15 cellular contexts compared by ENCODE assay signal in the genomic region with DNA sequence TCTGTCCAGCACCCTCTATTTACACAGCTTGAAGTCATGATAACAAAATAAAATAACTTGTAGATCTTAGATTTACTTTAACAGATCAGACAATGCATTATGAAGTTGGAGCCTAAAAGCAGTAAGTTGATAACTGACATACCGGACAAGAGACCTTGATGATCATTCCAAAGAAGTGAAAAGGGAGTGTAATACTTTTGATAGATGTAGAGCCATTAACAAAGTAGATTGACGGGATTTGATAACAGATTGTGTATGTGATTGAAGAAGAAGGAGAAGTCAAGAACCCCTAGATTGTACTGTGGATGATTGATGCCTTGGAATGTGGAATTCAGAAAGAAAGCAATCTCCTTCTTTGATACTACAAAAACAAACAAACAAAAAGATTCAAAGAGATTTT.
A peak's percentile ranks its signal among the peaks of the same experiment; 100 is the strongest.
DNase-seq lines count a peak whose midpoint lies in the region; ATAC-seq, FAIRE-seq and TF ChIP-seq lines count a peak whose summit lies in the region.
"Had no signal": no experiment of that assay in that cellular context is flagged by ENCODE, and none has a peak within 500 bp of the region (broad histone marks: within the 10 kb centered on the region; RNA-seq: fewer than 3 reads in every experiment).

No MANE protein-coding gene starts in this region.

- intact Hi-C loops in Calu3 (cut with micrococcal nuclease; ENCODE audit: unreplicated experiment), result loop anchor here (10.0 kb wide), 1 partner anchor 395 kb away; no protein-coding TSS in a partner anchor

- no peaks in the 10 kb centered on the region for H3K9me3 ChIP-seq in astrocyte (ENCODE audit: insufficient read depth, low read depth, low read length)
- H3K9me3 ChIP-seq: BLaER1 treated with 17β-estradiol and CSF1 and Interleukin-3, amounts not matched to agents 10 nM and 100 nM had no signal

- H3K4me3 Mint-ChIP-seq in Calu3 (ENCODE audit: low read depth, unreplicated experiment) (no peak overlapping the region), astrocyte (ENCODE audit: unreplicated experiment) (no peak overlapping the region)
- no peak overlapping the region for H3K4me3 Mint-ChIP-seq in stimulated activated naive CD8-positive, alpha-beta T cell treated with anti-CD3 and anti-CD28 coated beads, Interleukin-15, amount 100 ng/mL, for 72 hours
- H3K4me3 Mint-ChIP-seq: CD4-positive, CD25-positive, alpha-beta regulatory T cell; H9 had no signal

- TF ChIP-seq CTCF in Calu3 (IDR thresholded peaks at IDR 0.05; ENCODE audit: unreplicated experiment) (no peak), astrocyte (IDR thresholded peaks at IDR 0.05; ENCODE audit: insufficient read depth, low read depth, low read length) (no peak)

- no peaks in the 10 kb centered on the region for H4K20me1 ChIP-seq in astrocyte (ENCODE audit: insufficient read depth, low read length)
- H4K20me1 ChIP-seq: BLaER1 treated with 17β-estradiol and CSF1 and Interleukin-3, amounts not matched to agents 10 nM and 100 nM had no signal

- no peak for FAIRE-seq in astrocyte (lab: Jason Lieb, UNC)
- FAIRE-seq: GM12892, K562 had no signal

- H3K4me3 ChIP-seq in astrocyte (ENCODE audit: insufficient read depth, low read depth, low read length), result no peak overlapping the region
- H3K4me3 ChIP-seq: BLaER1 treated with 17β-estradiol and CSF1 and Interleukin-3, amounts not matched to agents 10 nM and 100 nM; K562 had no signal

- no peaks in the 10 kb centered on the region for H3K79me2 ChIP-seq in astrocyte (ENCODE audit: insufficient read depth, low read length)

- no peaks in the 10 kb centered on the region for H3K4me1 ChIP-seq in astrocyte (ENCODE audit: insufficient read depth, low read length)

- H3K4me1 Mint-ChIP-seq in Calu3 (ENCODE audit: low read depth, unreplicated experiment), result peaks cover 32% of the 10 kb centered on the region
- H3K4me1 Mint-ChIP-seq in astrocyte (ENCODE audit: low read depth, unreplicated experiment), result peaks cover 20% of the 10 kb centered on the region
- H3K4me1 Mint-ChIP-seq in stimulated activated naive CD8-positive, alpha-beta T cell treated with anti-CD3 and anti-CD28 coated beads, Interleukin-15, amount 100 ng/mL, for 72 hours, result no peaks in the 10 kb centered on the region
- H3K4me1 Mint-ChIP-seq: CD4-positive, CD25-positive, alpha-beta regulatory T cell; H9 had no signal

- H3K27me3 Mint-ChIP-seq in Calu3 (ENCODE audit: unreplicated experiment) (no peaks in the 10 kb centered on the region), astrocyte (ENCODE audit: low read depth, unreplicated experiment) (no peaks in the 10 kb centered on the region)
- H3K27me3 Mint-ChIP-seq in stimulated activated naive CD8-positive, alpha-beta T cell treated with anti-CD3 and anti-CD28 coated beads, Interleukin-15, amount 100 ng/mL, for 72 hours, result no peaks in the 10 kb centered on the region
- H3K27me3 Mint-ChIP-seq: CD4-positive, CD25-positive, alpha-beta regulatory T cell had no signal

- no peak overlapping the region for H2AFZ ChIP-seq in astrocyte (ENCODE audit: low read depth, low read length)

- H3K9ac ChIP-seq in astrocyte (ENCODE audit: low read length), result no peak overlapping the region
- H3K9ac ChIP-seq: BLaER1 treated with 17β-estradiol and CSF1 and Interleukin-3, amounts not matched to agents 10 nM and 100 nM had no signal

- no peaks in the 10 kb centered on the region for H3K36me3 Mint-ChIP-seq in Calu3 (ENCODE audit: insufficient read depth, unreplicated experiment)
- H3K36me3 Mint-ChIP-seq in astrocyte (ENCODE audit: low read depth, unreplicated experiment), result no peaks in the 10 kb centered on the region
- H3K36me3 Mint-ChIP-seq: CD4-positive, CD25-positive, alpha-beta regulatory T cell had no signal

- H3K4me2 ChIP-seq in astrocyte (ENCODE audit: low read length), result no peak overlapping the region
- H3K4me2 ChIP-seq: BLaER1 treated with 17β-estradiol and CSF1 and Interleukin-3, amounts not matched to agents 10 nM and 100 nM had no signal

- no peaks in the 10 kb centered on the region for H3K27me3 ChIP-seq in astrocyte (ENCODE audit: insufficient read depth, low read length)
- H3K27me3 ChIP-seq: BLaER1 treated with 17β-estradiol and CSF1 and Interleukin-3, amounts not matched to agents 10 nM and 100 nM had no signal

- CTCF ChIA-PET in Calu3 (lab: Charles Lee), result interaction anchor here (0.5 to 0.7 kb wide), 3 partner anchors 124 to 703 kb away, joined by 3 read pairs; no protein-coding TSS in a partner anchor

- H3K27ac ChIP-seq in astrocyte (ENCODE audit: low read depth, low read length), result no peak overlapping the region
- H3K27ac ChIP-seq: BLaER1 treated with 17β-estradiol and CSF1 and Interleukin-3, amounts not matched to agents 10 nM and 100 nM had no signal

- H3K9me3 Mint-ChIP-seq in Calu3 (ENCODE audit: low read depth, unreplicated experiment) (no peaks in the 10 kb centered on the region), astrocyte (ENCODE audit: unreplicated experiment) (no peaks in the 10 kb centered on the region)
- H3K9me3 Mint-ChIP-seq in stimulated activated naive CD8-positive, alpha-beta T cell treated with anti-CD3 and anti-CD28 coated beads, Interleukin-15, amount 100 ng/mL, for 72 hours, result no peaks in the 10 kb centered on the region
- H3K9me3 Mint-ChIP-seq: H9 had no signal

- H3K36me3 ChIP-seq in astrocyte (ENCODE audit: insufficient read depth, low read length), result no peaks in the 10 kb centered on the region
- H3K36me3 ChIP-seq: BLaER1 treated with 17β-estradiol and CSF1 and Interleukin-3, amounts not matched to agents 10 nM and 100 nM had no signal

- H3K27ac Mint-ChIP-seq in Calu3 (ENCODE audit: unreplicated experiment) (peak overlapping the region; percentile 77), astrocyte (ENCODE audit: unreplicated experiment) (peak overlapping the region; percentile 1)
- H3K27ac Mint-ChIP-seq in stimulated activated naive CD8-positive, alpha-beta T cell treated with anti-CD3 and anti-CD28 coated beads, Interleukin-15, amount 100 ng/mL, for 72 hours, result no peak overlapping the region
- H3K27ac Mint-ChIP-seq: CD4-positive, CD25-positive, alpha-beta regulatory T cell; H9 had no signal

- no TSS peak for BruUV-seq in Calu3 (replicated peaks; lab: Mats Ljungman, UMichigan)

- no peak for ATAC-seq in stimulated activated naive CD8-positive, alpha-beta T cell treated with anti-CD3 and anti-CD28 coated beads, Interleukin-15, amount 100 ng/mL, for 72 hours
- ATAC-seq: K562 had no signal

- DNase-seq in Calu3 (no peak), NCI-H226 (peak; percentile 50), astrocyte (ENCODE audit: low read depth) (no peak), dedifferentiated amniotic fluid mesenchymal stem cell (ENCODE audit: extremely low spot score) (no peak), 8988T (no peak)
- no peak for DNase-seq in stimulated activated naive CD8-positive, alpha-beta T cell treated with anti-CD3 and anti-CD28 coated beads, Interleukin-15, amount 100 ng/mL, for 72 hours
- DNase-seq: AML-193; CD4-positive, CD25-positive, alpha-beta regulatory T cell; DND-41; GDM1; GOT3; H9 had no signal

Comparison
In these comparisons a context has a peak if more than half of its experiments do, and no peak if none do; other contexts are left out.
1. H3K27ac Mint-ChIP-seq: peak in Calu3 (single experiment) and astrocyte (single experiment); none in stimulated activated naive CD8-positive, alpha-beta T cell treated with anti-CD3 and anti-CD28 coated beads, Interleukin-15, amount 100 ng/mL, for 72 hours (0 of 2).